10 cellular contexts compared by ENCODE assay signal in genomic region chr10:6062101-6062771, GRCh38. TPM values are rescaled to one million over a fixed set of nuclear protein-coding genes. Genes with fewer than 3 reads are reported as not detected.
A peak's percentile ranks its signal among the peaks of the same experiment; 100 is the strongest.
DNase-seq lines count a peak whose midpoint lies in the region; ATAC-seq and TF ChIP-seq lines count a peak whose summit lies in the region.
"Had no signal": no experiment of that assay in that cellular context is flagged by ENCODE, and none has a peak within 500 bp of the region (broad histone marks: within the 10 kb centered on the region; RNA-seq: fewer than 3 reads in every experiment).

Gene IL2RA (minus strand): TSS chr10:6062367. CDS start chr10:6062151, 216 bp downstream.

- H3K36me3 Mint-ChIP-seq in activated T-helper 17 cell treated with anti-CD3 and anti-CD28 coated beads, Interleukin-2, amount 50 U/mL, for 72 hours (ENCODE audit: low read depth): peaks cover 57% of the 10 kb centered on the region
- H3K36me3 Mint-ChIP-seq in natural killer cell: no peaks in the 10 kb centered on the region

- TF ChIP-seq POLR2A in upper lobe of left lung (IDR thresholded peaks at IDR 0.05): peak in 1 of 4 donors; percentile 41

- TF ChIP-seq CTCF in natural killer cell (IDR thresholded peaks at IDR 0.05): no peak
- no peak for TF ChIP-seq CTCF in upper lobe of left lung (IDR thresholded peaks at IDR 0.05)
- TF ChIP-seq CTCF in GM10266 (IDR thresholded peaks at IDR 0.05; ENCODE audit: control insufficient read depth, insufficient read depth, low read depth, missing control alignments): no peak

- H3K36me3 ChIP-seq in upper lobe of left lung: no peaks in the 10 kb centered on the region

- H3K27ac ChIP-seq in upper lobe of left lung: peak within 1 kb of the TSS in 1 of 4 donors; percentile 42

- TF ChIP-seq EP300 in upper lobe of left lung (IDR thresholded peaks at IDR 0.05): no peak

- peaks cover 27% of the 10 kb centered on the region for H3K4me1 Mint-ChIP-seq in activated T-helper 17 cell treated with anti-CD3 and anti-CD28 coated beads, Interleukin-2, amount 50 U/mL, for 72 hours
- peaks cover 34 to 45% of the 10 kb centered on the region in 2 donors for H3K4me1 Mint-ChIP-seq in natural killer cell

- WGBS in upper lobe of left lung, 2 donors: 62 to 66% methylated on average over 16 to 17 of the region's 18 CpGs

- H3K27me3 ChIP-seq in upper lobe of left lung: no peaks in the 10 kb centered on the region

- peak; percentile 71 for ATAC-seq in activated T-helper 17 cell treated with anti-CD3 and anti-CD28 coated beads, Interleukin-2, amount 50 U/mL, for 72 hours (replicated peaks)
- ATAC-seq in natural killer cell (peak; percentile 70 to 88 (median 83)), upper lobe of left lung (ENCODE audit: low FRiP score in 2 of 2) (no peak), HG03097 (IDR thresholded peaks at IDR 0.05; ENCODE audit: low FRiP score, unreplicated experiment) (no peak)
- ATAC-seq: Panc1 had no signal

- peak; percentile 34 for DNase-seq in NK-92 treated with Interleukin-12 subunit alpha and Interleukin-12 subunit beta, amount 100 ng/mL, for 24 hours (lab: John Stamatoyannopoulos, UW)
- DNase-seq in NK-92 (lab: John Stamatoyannopoulos, UW; ENCODE audit: unreplicated experiment) (no peak), natural killer cell (peak; percentile 35), upper lobe of left lung (no peak), GM10266 (ENCODE audit: extremely low spot score) (no peak), NCI-H345 (lab: John Stamatoyannopoulos, UW) (no peak)

- peak within 1 kb of the TSS in 3 of 4 donors; percentile 8 to 31 (median 26) for H3K4me3 ChIP-seq in upper lobe of left lung

- H3K4me1 ChIP-seq in upper lobe of left lung: peaks cover 16 to 21% (median 17%) of the 10 kb centered on the region in 4 donors

- peak within 1 kb of the TSS; percentile 85 for H3K4me3 Mint-ChIP-seq in activated T-helper 17 cell treated with anti-CD3 and anti-CD28 coated beads, Interleukin-2, amount 50 U/mL, for 72 hours
- peak within 1 kb of the TSS; percentile 81 for H3K4me3 Mint-ChIP-seq in natural killer cell

- no peaks in the 10 kb centered on the region for H3K9me3 ChIP-seq in upper lobe of left lung

- H3K27me3 Mint-ChIP-seq in activated T-helper 17 cell treated with anti-CD3 and anti-CD28 coated beads, Interleukin-2, amount 50 U/mL, for 72 hours: no peaks in the 10 kb centered on the region
- H3K27me3 Mint-ChIP-seq in natural killer cell (ENCODE audit: low read depth in 2 of 2): peaks cover 1 to 5% of the 10 kb centered on the region in 2 donors

- H3K9me3 Mint-ChIP-seq in activated T-helper 17 cell treated with anti-CD3 and anti-CD28 coated beads, Interleukin-2, amount 50 U/mL, for 72 hours: no peaks in the 10 kb centered on the region
- H3K9me3 Mint-ChIP-seq in natural killer cell: no peaks in the 10 kb centered on the region

- H3K27ac Mint-ChIP-seq in activated T-helper 17 cell treated with anti-CD3 and anti-CD28 coated beads, Interleukin-2, amount 50 U/mL, for 72 hours: peak within 1 kb of the TSS; percentile 96
- peak within 1 kb of the TSS; percentile 74 to 77 for H3K27ac Mint-ChIP-seq in natural killer cell

- intact Hi-C loops in natural killer cell (cut with micrococcal nuclease): loop anchor here (1.0 kb wide), 1 partner anchor 10 kb away; no protein-coding TSS in a partner anchor

RNA-seq across cellular contexts. Expression of gene IL2RA, which starts in this region (rescaled TPM):
- 1,000 to 10,000 TPM; 1,342 to 1,348 TPM for total RNA-seq in activated T-helper 17 cell treated with anti-CD3 and anti-CD28 coated beads, Interleukin-2, amount 50 U/mL, for 72 hours
- total RNA-seq in natural killer cell (10 to 100 TPM in 1 of 3 donors, 1 to 10 TPM in 2; 3.4 to 11.2 (median 3.7) TPM), upper lobe of left lung (1 to 10 TPM in 4 of 6 donors, under 1 TPM in 1, not detected in 1; 0.91 to 8.4 (median 4.0) TPM)
- total RNA-seq: bronchial epithelial cell had no signal

Comparison
In these comparisons a context has a peak if more than half of its experiments do, and no peak if none do; other contexts are left out.
1. RNA of gene IL2RA (total RNA-seq): 1,342 to 1,348 TPM in activated T-helper 17 cell treated with anti-CD3 and anti-CD28 coated beads, Interleukin-2, amount 50 U/mL, for 72 hours; 0.91 to 8.4 TPM in upper lobe of left lung and 3.4 to 11.2 TPM in natural killer cell; every median in the first group is over 100 times any median in the second.
2. DNase-seq: peak in NK-92 treated with Interleukin-12 subunit alpha and Interleukin-12 subunit beta, amount 100 ng/mL, for 24 hours (single experiment) and natural killer cell (single experiment); none in NK-92 (single experiment), upper lobe of left lung (0 of 2), GM10266 (single experiment) and NCI-H345 (single experiment).
3. ATAC-seq: peak in activated T-helper 17 cell treated with anti-CD3 and anti-CD28 coated beads, Interleukin-2, amount 50 U/mL, for 72 hours (single experiment) and natural killer cell (3 of 3); none in upper lobe of left lung (0 of 2) and HG03097 (single experiment).